Comparison of ENCODE assay signal across 13 cellular contexts in genomic region chr19:35348909-35349611, GRCh38. TPM values are rescaled to one million over a fixed set of nuclear protein-coding genes. Genes with fewer than 3 reads are reported as not detected.
DNase-seq lines count a peak whose midpoint lies in the region; ATAC-seq, FAIRE-seq and TF ChIP-seq lines count a peak whose summit lies in the region.
"Had no signal": no experiment of that assay in that cellular context is flagged by ENCODE, and none has a peak within 500 bp of the region (broad histone marks: within the 10 kb centered on the region; RNA-seq: fewer than 3 reads in every experiment).

No MANE protein-coding gene starts in this region.

- in situ Hi-C loops in Caki2 (cut with HindIII; ENCODE audit: low pct_unique_long_range_greater_than_20kb, low sequenced_read_pairs), result no loop called here

- H3K27me3 ChIP-seq in WERI-Rb-1 (ENCODE audit: insufficient read depth, low read depth, severe bottlenecking) (no peaks in the 10 kb centered on the region), SK-N-SH (ENCODE audit: insufficient read depth) (peaks cover 83% of the 10 kb centered on the region)
- H3K27me3 ChIP-seq: colonic mucosa, gastrocnemius medialis had no signal

- H3K4me2 ChIP-seq in SK-N-SH, result no peak overlapping the region

- no peaks in the 10 kb centered on the region for H3K36me3 ChIP-seq in WERI-Rb-1
- H3K36me3 ChIP-seq in SK-N-SH (replicated peaks in 1 of 2; ENCODE audit: control insufficient read depth in 1 of 2, insufficient read depth in 2 of 2, low read length in 1 of 2), result no peaks in the 10 kb centered on the region
- H3K36me3 ChIP-seq: colonic mucosa, gastrocnemius medialis, transverse colon had no signal

- CTCF ChIA-PET in activated CD4-positive, alpha-beta memory T cell treated with anti-CD3 and anti-CD28 coated beads, Interleukin-2, amount 10 ng/mL, durations not matched to agents 7 days and 5 days (lab: Charles Lee), result interaction anchor here (1.7 to 4.1 kb wide), 3 partner anchors 114 to 146 kb away, joined by 6 to 16 read pairs (median 7); no protein-coding TSS in a partner anchor
- CTCF ChIA-PET in SK-N-SH (lab: Yijun Ruan, JAX), result interaction anchor here (1.0 to 3.3 kb wide), 6 partner anchors 36 to 161 kb away, joined by 3 to 16 read pairs (median 3); no protein-coding TSS in a partner anchor

- H3K9me3 Mint-ChIP-seq in activated CD4-positive, alpha-beta memory T cell treated with anti-CD3 and anti-CD28 coated beads, Interleukin-2, amount 10 ng/mL, durations not matched to agents 7 days and 5 days, result no peaks in the 10 kb centered on the region
- H3K9me3 Mint-ChIP-seq in naive B cell, result peaks cover 0 to 4% (median 0%) of the 10 kb centered on the region in 7 donors

- 20% methylated on average over 17 of the region's 18 CpGs for WGBS in SK-N-SH (ENCODE audit: low lambda C conversion rate)

- TF ChIP-seq CTCF in WERI-Rb-1 (IDR thresholded peaks at IDR 0.05; ENCODE audit: low read depth, low read length) (no peak), SK-N-SH (IDR thresholded peaks at IDR 0.05) (no peak)

- POLR2A ChIA-PET in activated CD4-positive, alpha-beta memory T cell treated with anti-CD3 and anti-CD28 coated beads, Interleukin-2, amount 10 ng/mL, durations not matched to agents 7 days and 5 days (lab: Charles Lee), result no interaction called here
- POLR2A ChIA-PET in SK-N-SH (lab: Yijun Ruan, JAX), result no interaction called here

- peak; percentile 29 for DNase-seq in Caki2 (ENCODE audit: low read depth)
- no peak for DNase-seq in GM18507 (ENCODE audit: extremely low spot score, insufficient read length, low read depth)
- peak; percentile 11 for DNase-seq in activated CD4-positive, alpha-beta memory T cell treated with anti-CD3 and anti-CD28 coated beads, Interleukin-2, amount 10 ng/mL, durations not matched to agents 7 days and 5 days
- DNase-seq in naive B cell, result no peak
- DNase-seq in WERI-Rb-1, result no peak
- no peak for DNase-seq in SK-N-SH
- DNase-seq in occipital lobe (lab: John Stamatoyannopoulos, UW), result no peak
- DNase-seq: colonic mucosa, gastrocnemius medialis, NCI-H187, transverse colon had no signal

- peaks cover 31% of the 10 kb centered on the region for H3K4me1 Mint-ChIP-seq in activated CD4-positive, alpha-beta memory T cell treated with anti-CD3 and anti-CD28 coated beads, Interleukin-2, amount 10 ng/mL, durations not matched to agents 7 days and 5 days
- H3K4me1 Mint-ChIP-seq in naive B cell, result peaks cover 48 to 83% (median 76%) of the 10 kb centered on the region in 3 donors

- no peak overlapping the region for H2AFZ ChIP-seq in SK-N-SH (ENCODE audit: low read depth)

- H3K36me3 Mint-ChIP-seq in activated CD4-positive, alpha-beta memory T cell treated with anti-CD3 and anti-CD28 coated beads, Interleukin-2, amount 10 ng/mL, durations not matched to agents 7 days and 5 days (ENCODE audit: low read depth), result no peaks in the 10 kb centered on the region
- H3K36me3 Mint-ChIP-seq in naive B cell, result peaks cover 0 to 12% of the 10 kb centered on the region in 2 donors

- no peak overlapping the region for H3K4me3 Mint-ChIP-seq in activated CD4-positive, alpha-beta memory T cell treated with anti-CD3 and anti-CD28 coated beads, Interleukin-2, amount 10 ng/mL, durations not matched to agents 7 days and 5 days
- H3K4me3 Mint-ChIP-seq in naive B cell, result peak overlapping the region in 5 of 8 donors; percentile 32 to 82 (median 70)

- no peaks in the 10 kb centered on the region for H4K20me1 ChIP-seq in SK-N-SH (ENCODE audit: insufficient read depth)

- no peak overlapping the region for H3K27ac ChIP-seq in WERI-Rb-1
- no peak overlapping the region for H3K27ac ChIP-seq in SK-N-SH (ENCODE audit: low read depth in 2 of 2, low read length in 1 of 2)
- H3K27ac ChIP-seq: colonic mucosa, gastrocnemius medialis, transverse colon had no signal

- no peak overlapping the region for H3K9ac ChIP-seq in SK-N-SH

- FAIRE-seq in GM18507 (lab: Jason Lieb, UNC), result peak; percentile 64

- H3K79me2 ChIP-seq in SK-N-SH (ENCODE audit: insufficient read depth), result no peaks in the 10 kb centered on the region

- no peaks in the 10 kb centered on the region for H3K9me3 ChIP-seq in WERI-Rb-1 (ENCODE audit: severe bottlenecking)
- no peaks in the 10 kb centered on the region for H3K9me3 ChIP-seq in SK-N-SH
- H3K9me3 ChIP-seq: colonic mucosa, gastrocnemius medialis, transverse colon had no signal

- no peak overlapping the region for H3K27ac Mint-ChIP-seq in activated CD4-positive, alpha-beta memory T cell treated with anti-CD3 and anti-CD28 coated beads, Interleukin-2, amount 10 ng/mL, durations not matched to agents 7 days and 5 days
- peak overlapping the region; percentile 63 to 99 (median 86) for H3K27ac Mint-ChIP-seq in naive B cell

- H3F3A ChIP-seq in SK-N-SH (replicated peaks; ENCODE audit: insufficient read depth), result no peaks in the 10 kb centered on the region

- no peaks in the 10 kb centered on the region for H3K9me2 ChIP-seq in SK-N-SH

- H3K4me1 ChIP-seq in SK-N-SH (ENCODE audit: control insufficient read depth in 1 of 2, insufficient read depth in 2 of 2, low read depth in 1 of 2, low read length in 1 of 2), result no peaks in the 10 kb centered on the region
- H3K4me1 ChIP-seq: colonic mucosa, gastrocnemius medialis, transverse colon had no signal

- H3K4me3 ChIP-seq in WERI-Rb-1 (ENCODE audit: low read depth, low read length) (no peak overlapping the region), SK-N-SH (ENCODE audit: low read depth in 2 of 2, low read length in 1 of 2) (no peak overlapping the region)
- H3K4me3 ChIP-seq: colonic mucosa, gastrocnemius medialis, transverse colon had no signal

- ATAC-seq in naive B cell (ENCODE audit: low read depth in 2 of 2) (peak in 1 of 2 donors; percentile 5), GM18517 (IDR thresholded peaks at IDR 0.05; ENCODE audit: unreplicated experiment) (no peak)
- ATAC-seq: gastrocnemius medialis had no signal

- H3K27me3 Mint-ChIP-seq in activated CD4-positive, alpha-beta memory T cell treated with anti-CD3 and anti-CD28 coated beads, Interleukin-2, amount 10 ng/mL, durations not matched to agents 7 days and 5 days, result peaks cover 38% of the 10 kb centered on the region
- no peaks in the 10 kb centered on the region for H3K27me3 Mint-ChIP-seq in naive B cell

- TF ChIP-seq RAD21 in SK-N-SH (IDR thresholded peaks at IDR 0.05; ENCODE audit: low read length), result no peak

- TF ChIP-seq EP300 in SK-N-SH (IDR thresholded peaks at IDR 0.05; ENCODE audit: borderline replicate concordance in 1 of 2, low read depth in 1 of 2, low read length in 1 of 2), result no peak

TF ChIP-seq in SK-N-SH, 30 proteins besides CTCF, POLR2A, EP300 and RAD21 (continues in another document):
- TF ChIP-seq RCOR1 (IDR thresholded peaks at IDR 0.05; ENCODE audit: low read length) (no peak), USF1 (IDR thresholded peaks at IDR 0.05; ENCODE audit: borderline replicate concordance, low read depth) (no peak)

RNA-seq across cellular contexts. Expression of gene FFAR1, which starts 1.4 kb away (rescaled TPM):
- 1.7 and 6.1 TPM in 2 replicates for total RNA-seq in Caki2 (2014; rRNA removed; shearing (Covaris generic); ENCODE audit: low replicate concordance)
- not detected for total RNA-seq in activated CD4-positive, alpha-beta memory T cell treated with anti-CD3 and anti-CD28 coated beads, Interleukin-2, amount 10 ng/mL, durations not matched to agents 7 days and 5 days
- polyA plus RNA-seq in naive B cell (ENCODE audit: low read depth in 6 of 6), result 1 to 10 TPM in 2 of 6 donors, under 1 TPM in 4; 0.14 to 1.9 (median 0.75) TPM
- not detected in 2 replicates for polyA plus RNA-seq in SK-N-SH (2012; rRNA removed)
- not detected in 2 replicates for polyA plus RNA-seq in SK-N-SH (2012; cell fraction: cytosol; rRNA removed)
- not detected in 2 replicates for polyA plus RNA-seq in SK-N-SH (2012; cell fraction: nucleus; rRNA removed)
- not detected for total RNA-seq in occipital lobe
- total RNA-seq: colonic mucosa, gastrocnemius medialis, liver had no signal
- polyA plus RNA-seq: liver had no signal

RNA-seq across cellular contexts. Expression of gene FFAR3, which starts 9.2 kb away (rescaled TPM):
- not detected in 2 replicates for total RNA-seq in Caki2 (2014; rRNA removed; shearing (Covaris generic); ENCODE audit: low replicate concordance)
- under 1 TPM; 0.63 to 0.78 TPM for total RNA-seq in activated CD4-positive, alpha-beta memory T cell treated with anti-CD3 and anti-CD28 coated beads, Interleukin-2, amount 10 ng/mL, durations not matched to agents 7 days and 5 days
- polyA plus RNA-seq in naive B cell (ENCODE audit: low read depth in 6 of 6) (under 1 TPM in 1 of 6 donors, not detected in 5; 0.17 TPM), SK-N-SH (2012; rRNA removed) (not detected in 2 replicates)
- not detected in 2 replicates for polyA plus RNA-seq in SK-N-SH (2012; cell fraction: cytosol; rRNA removed)
- polyA plus RNA-seq in SK-N-SH (2012; cell fraction: nucleus; rRNA removed), result 0.06 TPM in 1 of 2 replicates, not detected in the other
- not detected for total RNA-seq in occipital lobe
- total RNA-seq: gastrocnemius medialis had no signal
- polyA plus RNA-seq: liver had no signal

RNA-seq across cellular contexts. Expression of gene CD22, which starts 20.1 kb away (rescaled TPM):
- 15.4 and 20.6 TPM in 2 replicates for total RNA-seq in Caki2 (2014; rRNA removed; shearing (Covaris generic); ENCODE audit: low replicate concordance)
- under 1 TPM; 0.63 to 0.76 TPM for total RNA-seq in activated CD4-positive, alpha-beta memory T cell treated with anti-CD3 and anti-CD28 coated beads, Interleukin-2, amount 10 ng/mL, durations not matched to agents 7 days and 5 days
- polyA plus RNA-seq in naive B cell (ENCODE audit: low read depth in 6 of 6) (100 to 1,000 TPM; 364 to 971 (median 552) TPM), SK-N-SH (2012; rRNA removed) (0.16 and 0.18 TPM in 2 replicates)
- 0.03 TPM in 1 of 2 replicates, not detected in the other for polyA plus RNA-seq in SK-N-SH (2012; cell fraction: cytosol; rRNA removed)
- 0.34 TPM in 1 of 2 replicates, not detected in the other for polyA plus RNA-seq in SK-N-SH (2012; cell fraction: nucleus; rRNA removed)
- not detected for total RNA-seq in occipital lobe

RNA-seq across cellular contexts. Expression of gene GPR42, which starts 21.8 kb away (rescaled TPM):
- not detected in 2 replicates for total RNA-seq in Caki2 (2014; rRNA removed; shearing (Covaris generic); ENCODE audit: low replicate concordance)
- under 1 TPM in 1 of 2 experiments, not detected in 1; 0.13 TPM for total RNA-seq in activated CD4-positive, alpha-beta memory T cell treated with anti-CD3 and anti-CD28 coated beads, Interleukin-2, amount 10 ng/mL, durations not matched to agents 7 days and 5 days
- polyA plus RNA-seq in naive B cell (ENCODE audit: low read depth in 6 of 6) (not detected), SK-N-SH (2012; rRNA removed) (not detected in 2 replicates)
- polyA plus RNA-seq in SK-N-SH (2012; cell fraction: cytosol; rRNA removed), result not detected in 2 replicates
- polyA plus RNA-seq in SK-N-SH (2012; cell fraction: nucleus; rRNA removed), result not detected in 2 replicates
- total RNA-seq in occipital lobe, result not detected
- total RNA-seq: colonic mucosa, gastrocnemius medialis, liver, transverse colon had no signal
- polyA plus RNA-seq: liver had no signal

RNA-seq across cellular contexts. Expression of gene MAG, which starts 57.1 kb away (rescaled TPM):
- total RNA-seq in Caki2 (2014; rRNA removed; shearing (Covaris generic); ENCODE audit: low replicate concordance), result 5.7 and 10.4 TPM in 2 replicates
- total RNA-seq in activated CD4-positive, alpha-beta memory T cell treated with anti-CD3 and anti-CD28 coated beads, Interleukin-2, amount 10 ng/mL, durations not matched to agents 7 days and 5 days, result not detected
- under 1 TPM in 4 of 6 donors, not detected in 2; 0.12 to 0.41 (median 0.29) TPM for polyA plus RNA-seq in naive B cell (ENCODE audit: low read depth in 6 of 6)
- not detected in 2 replicates for polyA plus RNA-seq in SK-N-SH (2012; rRNA removed)
- not detected in 2 replicates for polyA plus RNA-seq in SK-N-SH (2012; cell fraction: cytosol; rRNA removed)
- not detected in 2 replicates for polyA plus RNA-seq in SK-N-SH (2012; cell fraction: nucleus; rRNA removed)
- total RNA-seq in occipital lobe, result 0.47 TPM
- total RNA-seq: colonic mucosa, transverse colon had no signal

Comparison
In these comparisons a context has a peak if more than half of its experiments do, and no peak if none do; other contexts are left out.
1. DNase-seq: peak in Caki2 (single experiment) and activated CD4-positive, alpha-beta memory T cell treated with anti-CD3 and anti-CD28 coated beads, Interleukin-2, amount 10 ng/mL, durations not matched to agents 7 days and 5 days (single experiment); none in GM18507 (single experiment), naive B cell (single experiment), WERI-Rb-1 (single experiment), SK-N-SH (single experiment) and occipital lobe (single experiment).